11 cellular contexts compared by ENCODE assay signal in the genomic region with DNA sequence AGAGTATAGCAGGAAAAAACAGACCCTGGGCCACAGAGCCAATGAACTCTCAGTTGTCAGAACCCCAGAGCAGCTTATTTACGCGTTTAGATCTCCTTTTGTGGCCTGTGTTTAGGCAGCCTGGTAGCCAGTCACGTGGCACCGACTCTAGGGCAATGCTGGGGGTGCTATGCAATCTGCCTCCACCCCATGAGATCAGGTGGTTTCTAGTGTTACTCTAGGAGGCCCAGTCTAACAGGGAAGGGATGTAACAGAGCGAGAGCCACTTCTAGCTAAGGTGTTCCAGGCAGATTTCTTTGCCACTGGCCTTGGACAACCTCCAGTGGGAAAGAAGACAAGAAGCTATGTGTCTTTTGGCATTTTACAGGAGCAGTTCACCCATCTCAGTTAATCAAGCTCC. TPM values are rescaled to one million over a fixed set of nuclear protein-coding genes. Genes with fewer than 3 reads are reported as not detected.
DNase-seq lines count a peak whose midpoint lies in the region; TF ChIP-seq lines count a peak whose summit lies in the region.
"Had no signal": no experiment of that assay in that cellular context is flagged by ENCODE, and none has a peak within 500 bp of the region (broad histone marks: within the 10 kb centered on the region; RNA-seq: fewer than 3 reads in every experiment).

No MANE protein-coding gene starts in this region.

- TF ChIP-seq EP300 in neural cell (conservative IDR thresholded peaks at IDR 0.05; ENCODE audit: poor library complexity, severe bottlenecking): no peak

- no peaks in the 10 kb centered on the region for H3F3A ChIP-seq in neural cell (ENCODE audit: insufficient read depth, low read length, poor library complexity, severe bottlenecking)

- H3K9me3 ChIP-seq in adrenal gland (replicated peaks in 1 of 3) (no peaks in the 10 kb centered on the region), esophagus squamous epithelium (no peaks in the 10 kb centered on the region), neural cell (ENCODE audit: low read length) (no peaks in the 10 kb centered on the region), tibial artery (no peaks in the 10 kb centered on the region)
- H3K9me3 ChIP-seq: Caco-2 had no signal

- H3K4me1 ChIP-seq in adrenal gland (replicated peaks in 1 of 2): peaks cover 45 to 77% of the 10 kb centered on the region in 2 donors
- peaks cover 27 to 96% (median 70%) of the 10 kb centered on the region in 3 donors for H3K4me1 ChIP-seq in esophagus squamous epithelium
- H3K4me1 ChIP-seq in tibial artery: peaks cover 4 to 83% (median 79%) of the 10 kb centered on the region in 4 donors

- no peak overlapping the region for H3K9ac ChIP-seq in neural cell (ENCODE audit: low read length)

- no peak for TF ChIP-seq CTCF in adrenal gland (IDR thresholded peaks at IDR 0.05)
- no peak for TF ChIP-seq CTCF in esophagus squamous epithelium (IDR thresholded peaks at IDR 0.05)
- TF ChIP-seq CTCF in neural cell (IDR thresholded peaks at IDR 0.05; ENCODE audit: poor library complexity, severe bottlenecking): no peak
- no peak for TF ChIP-seq CTCF in tibial artery (IDR thresholded peaks at IDR 0.05)

- 55 to 87% (median 69%) methylated on average over 5 of the region's 5 CpGs for WGBS in adrenal gland, 4 donors
- 52 to 83% methylated on average over 3 to 4 of the region's 5 CpGs for WGBS in esophagus squamous epithelium, 2 donors

- peaks cover 0 to 61% of the 10 kb centered on the region in 2 donors for H3K36me3 ChIP-seq in adrenal gland (replicated peaks in 1 of 2)
- peaks cover 38 to 70% (median 42%) of the 10 kb centered on the region in 3 donors for H3K36me3 ChIP-seq in esophagus squamous epithelium
- peaks cover 39% of the 10 kb centered on the region for H3K36me3 ChIP-seq in neural cell (ENCODE audit: insufficient read depth, low read length)
- H3K36me3 ChIP-seq in tibial artery: peaks cover 44 to 71% (median 58%) of the 10 kb centered on the region in 3 donors

- DNase-seq in adrenal gland: peak in 1 of 7 donors; percentile 38
- DNase-seq in esophagus squamous epithelium (lab: John Stamatoyannopoulos, UW): no peak
- no peak for DNase-seq in tibial artery
- no peak for DNase-seq in activated CD4-positive, CD25-positive, alpha-beta regulatory T cell (lab: John Stamatoyannopoulos, UW)
- no peak for DNase-seq in occipital lobe (lab: John Stamatoyannopoulos, UW)
- DNase-seq in HuH-7 (ENCODE audit: low spot score): no peak
- DNase-seq: Caco-2, foreskin keratinocyte, NCI-H2081 had no signal

- intact Hi-C loops in adrenal gland (cut with DNase I): no loop called here
- intact Hi-C loops in esophagus squamous epithelium (cut with DNase I): no loop called here
- intact Hi-C loops in tibial artery (cut with DNase I; ENCODE audit: low total_unique reads): no loop called here

- H3K27me3 ChIP-seq in adrenal gland (no peaks in the 10 kb centered on the region), esophagus squamous epithelium (no peaks in the 10 kb centered on the region), neural cell (ENCODE audit: insufficient read depth, low read depth, low read length) (no peaks in the 10 kb centered on the region), tibial artery (no peaks in the 10 kb centered on the region)
- H3K27me3 ChIP-seq: foreskin keratinocyte had no signal

- H3K79me2 ChIP-seq in neural cell (replicated peaks; ENCODE audit: insufficient read depth, low read length): peaks cover 60% of the 10 kb centered on the region

- no peaks in the 10 kb centered on the region for H3K9me2 ChIP-seq in neural cell (ENCODE audit: insufficient read depth, low read length)

- no peak overlapping the region for H3K4me3 ChIP-seq in adrenal gland
- no peak overlapping the region for H3K4me3 ChIP-seq in esophagus squamous epithelium
- no peak overlapping the region for H3K4me3 ChIP-seq in neural cell (ENCODE audit: low read length)
- H3K4me3 ChIP-seq in tibial artery: peak overlapping the region in 1 of 2 donors; percentile 34

- H3K4me2 ChIP-seq in neural cell (ENCODE audit: low read length): no peak overlapping the region

- H2AFZ ChIP-seq in neural cell (ENCODE audit: low read depth, low read length): no peak overlapping the region

- H3K27ac ChIP-seq in adrenal gland (peak overlapping the region; percentile 68 to 97 (median 71)), esophagus squamous epithelium (peak overlapping the region in 3 of 4 donors; percentile 73 to 99 (median 89)), neural cell (ENCODE audit: low read length) (no peak overlapping the region), tibial artery (peak overlapping the region; percentile 95 to 98)
- H3K27ac ChIP-seq: foreskin keratinocyte had no signal

- peaks cover 27% of the 10 kb centered on the region for H4K20me1 ChIP-seq in neural cell (ENCODE audit: insufficient read depth)

- no peak for TF ChIP-seq RAD21 in neural cell (conservative IDR thresholded peaks at IDR 0.05)

- TF ChIP-seq POLR2A in adrenal gland (IDR thresholded peaks at IDR 0.05) (no peak), esophagus squamous epithelium (IDR thresholded peaks at IDR 0.05) (no peak)

TF ChIP-seq in neural cell, 6 proteins besides CTCF, POLR2A, EP300 and RAD21:
- no peak for TF ChIP-seq TAF1 (IDR thresholded peaks at IDR 0.05; ENCODE audit: low read depth)
- TF ChIP-seq MXI1 (conservative IDR thresholded peaks at IDR 0.05; ENCODE audit: poor library complexity, severe bottlenecking): no peak
- TF ChIP-seq POLR2AphosphoS5 (IDR thresholded peaks at IDR 0.05): peak; percentile 42
- TF ChIP-seq SMC3 (conservative IDR thresholded peaks at IDR 0.05; ENCODE audit: poor library complexity): no peak
- TF ChIP-seq, protein P1, sequence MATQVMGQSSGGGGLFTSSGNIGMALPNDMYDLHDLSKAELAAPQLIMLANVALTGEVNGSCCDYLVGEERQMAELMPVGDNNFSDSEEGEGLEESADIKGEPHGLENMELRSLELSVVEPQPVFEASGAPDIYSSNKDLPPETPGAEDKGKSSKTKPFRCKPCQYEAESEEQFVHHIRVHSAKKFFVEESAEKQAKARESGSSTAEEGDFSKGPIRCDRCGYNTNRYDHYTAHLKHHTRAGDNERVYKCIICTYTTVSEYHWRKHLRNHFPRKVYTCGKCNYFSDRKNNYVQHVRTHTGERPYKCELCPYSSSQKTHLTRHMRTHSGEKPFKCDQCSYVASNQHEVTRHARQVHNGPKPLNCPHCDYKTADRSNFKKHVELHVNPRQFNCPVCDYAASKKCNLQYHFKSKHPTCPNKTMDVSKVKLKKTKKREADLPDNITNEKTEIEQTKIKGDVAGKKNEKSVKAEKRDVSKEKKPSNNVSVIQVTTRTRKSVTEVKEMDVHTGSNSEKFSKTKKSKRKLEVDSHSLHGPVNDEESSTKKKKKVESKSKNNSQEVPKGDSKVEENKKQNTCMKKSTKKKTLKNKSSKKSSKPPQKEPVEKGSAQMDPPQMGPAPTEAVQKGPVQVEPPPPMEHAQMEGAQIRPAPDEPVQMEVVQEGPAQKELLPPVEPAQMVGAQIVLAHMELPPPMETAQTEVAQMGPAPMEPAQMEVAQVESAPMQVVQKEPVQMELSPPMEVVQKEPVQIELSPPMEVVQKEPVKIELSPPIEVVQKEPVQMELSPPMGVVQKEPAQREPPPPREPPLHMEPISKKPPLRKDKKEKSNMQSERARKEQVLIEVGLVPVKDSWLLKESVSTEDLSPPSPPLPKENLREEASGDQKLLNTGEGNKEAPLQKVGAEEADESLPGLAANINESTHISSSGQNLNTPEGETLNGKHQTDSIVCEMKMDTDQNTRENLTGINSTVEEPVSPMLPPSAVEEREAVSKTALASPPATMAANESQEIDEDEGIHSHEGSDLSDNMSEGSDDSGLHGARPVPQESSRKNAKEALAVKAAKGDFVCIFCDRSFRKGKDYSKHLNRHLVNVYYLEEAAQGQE (IDR thresholded peaks at IDR 0.05; ENCODE audit: borderline replicate concordance): no peak
- TF ChIP-seq EZH2 (IDR thresholded peaks at IDR 0.05; ENCODE audit: borderline replicate concordance, insufficient read depth, low read length, poor library complexity, severe bottlenecking): no peak

RNA-seq across cellular contexts. Expression of gene A3GALT2, which starts 12.0 kb away (rescaled TPM):
- total RNA-seq in adrenal gland (under 1 TPM in 1 of 8 donors, not detected in 7; 0.49 TPM), esophagus squamous epithelium (not detected), occipital lobe (not detected)
- polyA plus RNA-seq in adrenal gland (under 1 TPM in 1 of 3 donors, not detected in 2; 0.17 TPM), neural cell (0.35 TPM in 1 of 2 replicates, not detected in the other)
- polyA minus RNA-seq in neural cell: not detected in 2 replicates
- total RNA-seq: Caco-2, foreskin keratinocyte, pulmonary artery endothelial cell had no signal
- polyA plus RNA-seq: foreskin keratinocyte had no signal
